ENCODE assay signal across 8 cellular contexts in genomic region chr7:867001-867405, GRCh38. TPM values are rescaled to one million over a fixed set of nuclear protein-coding genes. Genes with fewer than 3 reads are reported as not detected.
DNase-seq lines count a peak whose midpoint lies in the region; ATAC-seq, FAIRE-seq and TF ChIP-seq lines count a peak whose summit lies in the region.

No MANE protein-coding gene starts in this region.

- FAIRE-seq in H54 (lab: Jason Lieb, UNC) (no peak), GM12891 (lab: Jason Lieb, UNC) (no peak), RCC 7860 (lab: Jason Lieb, UNC) (no peak)

- peak; percentile 68 for DNase-seq in H54 (ENCODE audit: insufficient read length, low spot score)
- DNase-seq in cerebellum (ENCODE audit: low spot score): peak; percentile 80
- peak; percentile 33 for DNase-seq in left kidney (ENCODE audit: low read depth, low spot score)
- peak; percentile 72 for DNase-seq in stromal cell of bone marrow (ENCODE audit: low read depth)
- DNase-seq in GM12891 (ENCODE audit: insufficient read length, low spot score): no peak
- DNase-seq in RCC 7860 (ENCODE audit: low spot score): no peak
- no peak for DNase-seq in activated gamma-delta T cell (lab: John Stamatoyannopoulos, UW)

- ATAC-seq in GM21737 (IDR thresholded peaks at IDR 0.05; ENCODE audit: unreplicated experiment): no peak

- peak; percentile 46 for TF ChIP-seq POLR2A in H54 (IDR thresholded peaks at IDR 0.05; ENCODE audit: low read depth, low read length)
- TF ChIP-seq POLR2A in GM12891 (IDR thresholded peaks at IDR 0.05; ENCODE audit: low read depth, low read length): no peak

TF ChIP-seq in GM12891, 5 proteins besides CTCF, POLR2A, EP300 and RAD21:
- no peak for TF ChIP-seq POU2F2 (IDR thresholded peaks at IDR 0.05; ENCODE audit: low read depth, low read length)
- TF ChIP-seq TAF1 (IDR thresholded peaks at IDR 0.05; ENCODE audit: low read depth, low read length): no peak
- TF ChIP-seq POLR2AphosphoS5 (IDR thresholded peaks at IDR 0.05; ENCODE audit: low read depth, low read length): no peak
- TF ChIP-seq PAX5 (IDR thresholded peaks at IDR 0.05; ENCODE audit: insufficient read depth, low read length, severe bottlenecking): no peak
- TF ChIP-seq SPI1 (IDR thresholded peaks at IDR 0.05; ENCODE audit: low read depth, low read length): no peak

RNA-seq across cellular contexts. Expression of gene GET4, which starts 9.4 kb away (rescaled TPM):
- 15.7 TPM for total RNA-seq in cerebellum
- polyA plus RNA-seq in GM12891 (2012; ENCODE audit: low read depth, missing spikeins): 27.1 TPM

RNA-seq across cellular contexts. Expression of gene SUN1, which starts 34.7 kb away (rescaled TPM):
- 291 TPM for total RNA-seq in cerebellum
- polyA plus RNA-seq in GM12891 (2012; ENCODE audit: low read depth, missing spikeins): 60.4 TPM

Comparison
In these comparisons a context has a peak if more than half of its experiments do, and no peak if none do; other contexts are left out.
1. DNase-seq: peak in H54 (single experiment), cerebellum (single experiment), left kidney (single experiment) and stromal cell of bone marrow (single experiment); none in GM12891 (single experiment), RCC 7860 (single experiment) and activated gamma-delta T cell (single experiment).